8 cellular contexts compared by ENCODE assay signal in the genomic region with DNA sequence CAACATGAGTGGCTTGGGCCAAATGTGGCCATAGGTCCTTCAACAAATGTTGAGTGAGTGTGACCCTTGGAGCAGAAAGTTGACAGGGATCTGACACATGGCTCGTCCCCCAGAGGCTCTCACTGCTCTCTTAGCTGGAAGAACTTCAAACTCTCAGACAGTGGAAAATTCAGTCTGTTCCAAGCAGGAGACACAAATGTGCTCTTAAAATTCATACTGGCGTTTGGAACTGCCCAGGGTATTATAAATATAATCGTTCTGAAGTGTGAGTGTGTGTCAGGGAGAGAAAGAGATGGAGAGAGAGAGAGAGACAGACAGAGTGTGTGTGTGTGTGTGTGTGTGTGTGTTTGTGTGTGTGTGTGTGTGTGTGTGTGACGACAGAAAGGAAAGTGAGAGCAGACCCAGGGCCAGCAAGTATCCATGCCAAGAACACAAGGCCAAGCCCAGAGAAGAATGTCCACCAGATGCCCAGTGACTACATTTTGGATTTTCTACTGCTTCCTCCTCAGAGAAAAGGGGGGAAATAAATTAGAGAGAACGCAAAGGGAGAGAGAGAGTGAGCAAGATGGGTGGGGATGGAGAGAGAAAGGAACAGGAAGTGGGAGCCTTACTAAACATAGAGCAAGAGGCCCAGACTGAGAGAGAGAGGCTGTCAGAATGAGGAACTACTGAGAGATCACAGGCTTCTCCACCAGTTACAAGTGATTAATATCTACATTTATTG.
DNase-seq lines count a peak whose midpoint lies in the region; ATAC-seq and TF ChIP-seq lines count a peak whose summit lies in the region.

No MANE protein-coding gene starts in this region.

- peak overlapping the region; percentile 79 to 95 for H3K27ac Mint-ChIP-seq in activated naive CD4-positive, alpha-beta T cell treated with anti-CD3 and anti-CD28 coated beads, Interleukin-2, amount 50 U/mL, for 72 hours
- peak overlapping the region; percentile 84 for H3K27ac Mint-ChIP-seq in type B pancreatic cell

- TF ChIP-seq CTCF in AG10803 (conservative IDR thresholded peaks at IDR 0.05; ENCODE audit: low read length), result no peak
- TF ChIP-seq CTCF in liver (IDR thresholded peaks at IDR 0.05; ENCODE audit: low read depth, low read length, missing input control), result no peak
- TF ChIP-seq CTCF in type B pancreatic cell (conservative IDR thresholded peaks at IDR 0.05), result no peak

- H3K9ac ChIP-seq in liver (ENCODE audit: low read depth in 1 of 2, low read length in 2 of 2), result no peak overlapping the region

- DNase-seq in AG10803 (ENCODE audit: low read depth), result peak; percentile 71
- DNase-seq in activated naive CD4-positive, alpha-beta T cell treated with anti-CD3 and anti-CD28 coated beads, Interleukin-2, amount 50 U/mL, for 72 hours (ENCODE audit: low spot score in 2 of 2), result no peak
- no peak for DNase-seq in type B pancreatic cell (ENCODE audit: extremely low spot score, unreplicated experiment)
- no peak for DNase-seq in activated CD8-positive, alpha-beta memory T cell treated with anti-CD3 and anti-CD28 coated beads, Interleukin-2, amount 50 U/mL, for 4 hours
- DNase-seq in NCI-H82 (lab: John Stamatoyannopoulos, UW), result no peak

- H3K9me3 ChIP-seq in liver (ENCODE audit: control insufficient read depth in 4 of 4, low read length in 3 of 4), result no peaks in the 10 kb centered on the region

- peaks cover 11 to 16% of the 10 kb centered on the region in 2 donors for H3K36me3 Mint-ChIP-seq in activated naive CD4-positive, alpha-beta T cell treated with anti-CD3 and anti-CD28 coated beads, Interleukin-2, amount 50 U/mL, for 72 hours
- H3K36me3 Mint-ChIP-seq in type B pancreatic cell, result no peaks in the 10 kb centered on the region

- H3K4me3 Mint-ChIP-seq in type B pancreatic cell, result peak overlapping the region; percentile 57

- no peaks in the 10 kb centered on the region for H3K36me3 ChIP-seq in liver (ENCODE audit: control insufficient read depth in 4 of 4, insufficient read depth in 3 of 4, low read depth in 1 of 4, low read length in 3 of 4)

- peaks cover 14% of the 10 kb centered on the region for H3K4me1 Mint-ChIP-seq in type B pancreatic cell (ENCODE audit: unreplicated experiment)

- H3K27ac ChIP-seq in liver (ENCODE audit: low read depth in 1 of 2, low read length in 2 of 2), result peak overlapping the region in 1 of 2 donors; percentile 9

- H3K4me3 ChIP-seq in AG10803 (ENCODE audit: low read length), result no peak overlapping the region
- H3K4me3 ChIP-seq in liver (ENCODE audit: low read depth in 1 of 3, low read length in 3 of 3), result no peak overlapping the region

- no peaks in the 10 kb centered on the region for H3K27me3 Mint-ChIP-seq in type B pancreatic cell

- WGBS in liver, result 57% methylated on average over 5 of the region's 5 CpGs

- H3K4me1 ChIP-seq in liver (ENCODE audit: control insufficient read depth in 4 of 4, insufficient read depth in 4 of 4, low read length in 3 of 4), result no peaks in the 10 kb centered on the region

- peak; percentile 90 for ATAC-seq in HG03175 (IDR thresholded peaks at IDR 0.05; ENCODE audit: unreplicated experiment)
- ATAC-seq in activated naive CD4-positive, alpha-beta T cell treated with anti-CD3 and anti-CD28 coated beads, Interleukin-2, amount 50 U/mL, for 72 hours, result peak in 1 of 2 donors; percentile 69

- peak; percentile 31 for TF ChIP-seq POLR2A in GM19099 (IDR thresholded peaks at IDR 0.05; ENCODE audit: extremely low read depth, insufficient read length, low read depth)

- no peaks in the 10 kb centered on the region for H3K27me3 ChIP-seq in liver (ENCODE audit: control insufficient read depth in 4 of 4, insufficient read depth in 4 of 4, low read length in 3 of 4)

- H3K9me3 Mint-ChIP-seq in activated naive CD4-positive, alpha-beta T cell treated with anti-CD3 and anti-CD28 coated beads, Interleukin-2, amount 50 U/mL, for 72 hours, result peaks cover 11 to 17% of the 10 kb centered on the region in 2 donors
- no peaks in the 10 kb centered on the region for H3K9me3 Mint-ChIP-seq in type B pancreatic cell

- peak in 1 of 2 donors; percentile 23 for TF ChIP-seq RAD21 in liver (IDR thresholded peaks at IDR 0.05)

TF ChIP-seq in liver, 16 proteins besides CTCF, POLR2A, EP300 and RAD21:
- TF ChIP-seq RXRA (IDR thresholded peaks at IDR 0.05) (peak in 1 of 2 donors; percentile 6), NR2F2 (IDR thresholded peaks at IDR 0.05) (peak; percentile 49), REST (IDR thresholded peaks at IDR 0.05) (no peak), SP1 (IDR thresholded peaks at IDR 0.05) (peak; percentile 18)
